ENCODE assay signal across 8 cellular contexts in the genomic region with DNA sequence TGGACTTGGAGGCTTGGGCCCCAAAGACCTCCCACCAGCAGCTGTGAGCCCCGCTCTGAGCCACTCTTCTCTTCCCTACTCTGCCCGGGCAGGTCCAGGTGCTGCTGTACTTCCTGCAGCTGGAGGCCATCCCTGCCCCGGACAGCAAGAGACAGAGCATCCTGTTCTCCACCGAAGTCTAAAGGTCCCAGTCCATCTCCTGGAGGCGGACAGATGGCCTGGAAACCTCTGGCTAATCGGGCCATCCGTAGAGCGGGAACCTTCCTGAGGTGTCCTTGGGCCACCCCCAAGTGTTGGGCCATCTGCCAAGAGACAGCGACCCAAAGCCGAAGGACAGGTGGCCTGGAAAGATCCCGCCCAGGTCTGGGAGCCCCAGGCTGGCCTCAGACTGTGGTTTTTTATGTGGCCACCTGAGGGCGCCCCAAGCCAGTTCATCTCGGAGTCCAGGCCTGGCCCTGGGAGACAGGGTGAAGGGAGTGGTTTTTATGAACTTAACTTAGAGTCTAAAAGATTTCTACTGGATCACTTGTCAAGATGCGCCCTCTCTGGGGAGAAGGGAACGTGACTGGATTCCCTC.
A peak's percentile ranks its signal among the peaks of the same experiment; 100 is the strongest.
DNase-seq lines count a peak whose midpoint lies in the region; ATAC-seq, FAIRE-seq and TF ChIP-seq lines count a peak whose summit lies in the region.

No MANE protein-coding gene starts in this region.

- H2BK12ac ChIP-seq in neuronal stem cell (ENCODE audit: low read length), result no peak overlapping the region

- H3K4me3 ChIP-seq in A673 (ENCODE audit: low read depth, low read length, poor library complexity, severe bottlenecking) (no peak overlapping the region), esophagus muscularis mucosa (no peak overlapping the region), neuronal stem cell (ENCODE audit: low read length in 2 of 2) (no peak overlapping the region), transverse colon (no peak overlapping the region)

- TF ChIP-seq EP300 in esophagus muscularis mucosa (IDR thresholded peaks at IDR 0.05) (no peak), transverse colon (IDR thresholded peaks at IDR 0.05; ENCODE audit: low read depth) (no peak)

- no peak overlapping the region for H2BK5ac ChIP-seq in neuronal stem cell (ENCODE audit: low read length)

- no peak overlapping the region for H3K9ac ChIP-seq in neuronal stem cell (ENCODE audit: low read depth, low read length, poor library complexity)

- H3K4me2 ChIP-seq in neuronal stem cell (ENCODE audit: insufficient read depth, low read length, poor library complexity, severe bottlenecking), result no peak overlapping the region

- H3K36me3 ChIP-seq in A673 (ENCODE audit: insufficient read depth, low read length, poor library complexity, severe bottlenecking) (no peaks in the 10 kb centered on the region), esophagus muscularis mucosa (peaks cover 6 to 40% (median 27%) of the 10 kb centered on the region in 4 donors), neuronal stem cell (replicated peaks in 1 of 2; ENCODE audit: control insufficient read depth in 2 of 2, insufficient read depth in 2 of 2, low read length in 2 of 2) (peaks cover 7 to 39% of the 10 kb centered on the region in 2 donors), transverse colon (peaks cover 0 to 7% (median 0%) of the 10 kb centered on the region in 4 donors)

- no peak overlapping the region for H4K8ac ChIP-seq in neuronal stem cell (ENCODE audit: low read depth, low read length)

- H3K14ac ChIP-seq in neuronal stem cell (ENCODE audit: low read length), result no peak overlapping the region

- no peak for ATAC-seq in HG03025 (IDR thresholded peaks at IDR 0.05; ENCODE audit: low FRiP score, unreplicated experiment)

- H2AFZ ChIP-seq in neuronal stem cell (ENCODE audit: low read length), result no peak overlapping the region

- CTCF ChIA-PET in A673 (lab: Charles Lee), result no interaction called here

- TF ChIP-seq POLR2A in GM12892 (IDR thresholded peaks at IDR 0.05; ENCODE audit: low read depth, low read length), result no peak
- TF ChIP-seq POLR2A in esophagus muscularis mucosa (IDR thresholded peaks at IDR 0.05; ENCODE audit: low read depth), result no peak
- no peak for TF ChIP-seq POLR2A in transverse colon (IDR thresholded peaks at IDR 0.05)

- H3K79me1 ChIP-seq in neuronal stem cell (ENCODE audit: low read depth, low read length), result no peaks in the 10 kb centered on the region

- POLR2A ChIA-PET in A673 (lab: Charles Lee; ENCODE audit: low non-redundant PET), result no interaction called here

- in situ Hi-C loops in transverse colon (cut with MboI; ENCODE audit: low pct_ligation_motif_present in 1 of 4, low pct_unique_long_range_greater_than_20kb in 1 of 4, low sequenced_read_pairs in 3 of 4), result loop anchor here in 1 of 4 donors (25.0 kb wide), 1 partner anchor 222 kb away; no protein-coding TSS in a partner anchor

- no peak overlapping the region for H2AK5ac ChIP-seq in neuronal stem cell (ENCODE audit: low read depth, low read length)

- no peak overlapping the region for H4K91ac ChIP-seq in neuronal stem cell (ENCODE audit: low read depth, low read length, poor library complexity)

- no peak overlapping the region for H3K4ac ChIP-seq in neuronal stem cell (ENCODE audit: low read length)

- no peaks in the 10 kb centered on the region for H3K9me3 ChIP-seq in A673 (ENCODE audit: low read depth, low read length, poor library complexity, severe bottlenecking)
- H3K9me3 ChIP-seq in esophagus muscularis mucosa, result no peaks in the 10 kb centered on the region
- no peaks in the 10 kb centered on the region for H3K9me3 ChIP-seq in neuronal stem cell (replicated peaks in 1 of 2; ENCODE audit: control insufficient read depth in 2 of 2, insufficient read depth in 1 of 2, low read depth in 1 of 2, low read length in 2 of 2)
- no peaks in the 10 kb centered on the region for H3K9me3 ChIP-seq in transverse colon

- WGBS in esophagus muscularis mucosa, result 42% methylated on average over 11 of the region's 15 CpGs
- no CpG with 5 or more reads among the region's 15 CpGs for WGBS in neuronal stem cell (ENCODE audit: extremely low coverage in 2 of 2, insufficient read length in 2 of 2, insufficient replicate concordance in 1 of 2), 2 donors
- 29% methylated on average over 15 of the region's 15 CpGs; no CpG with 5 or more reads in 1 of the 2 donors for WGBS in transverse colon (ENCODE audit: low coverage in 1 of 2), 2 donors

- intact Hi-C loops in A673 (cut with micrococcal nuclease; ENCODE audit: unreplicated experiment) (loop anchor here (5.0 to 10.0 kb wide), 2 partner anchors 72 to 219 kb away; no protein-coding TSS in a partner anchor), esophagus muscularis mucosa (cut with DNase I) (loop anchor here (1.0 to 10.0 kb wide), 2 partner anchors 71 to 209 kb away; no protein-coding TSS in a partner anchor), transverse colon (cut with DNase I; ENCODE audit: low total_unique reads) (no loop called here)

- H3K4me1 ChIP-seq in A673 (ENCODE audit: insufficient read depth, low read length, poor library complexity, severe bottlenecking) (no peaks in the 10 kb centered on the region), esophagus muscularis mucosa (peaks cover 0 to 5% (median 0%) of the 10 kb centered on the region in 4 donors), neuronal stem cell (ENCODE audit: control insufficient read depth in 2 of 2, insufficient read depth in 1 of 2, low read depth in 1 of 2, low read length in 2 of 2) (peaks cover 0 to 2% of the 10 kb centered on the region in 2 donors), transverse colon (no peaks in the 10 kb centered on the region)

- H3K27me3 ChIP-seq in A673 (replicated peaks; ENCODE audit: insufficient read depth, low read depth, low read length, poor library complexity), result no peaks in the 10 kb centered on the region
- no peaks in the 10 kb centered on the region for H3K27me3 ChIP-seq in esophagus muscularis mucosa
- H3K27me3 ChIP-seq in neuronal stem cell (ENCODE audit: control insufficient read depth in 3 of 3, insufficient read depth in 3 of 3, low read depth in 1 of 3, low read length in 3 of 3), result no peaks in the 10 kb centered on the region
- no peaks in the 10 kb centered on the region for H3K27me3 ChIP-seq in transverse colon

- no peak overlapping the region for H3K18ac ChIP-seq in neuronal stem cell (ENCODE audit: low read length)

- no peak overlapping the region for H3K23ac ChIP-seq in neuronal stem cell (ENCODE audit: low read depth, low read length, poor library complexity)

- no peak overlapping the region for H2BK15ac ChIP-seq in neuronal stem cell (ENCODE audit: low read length)

- TF ChIP-seq CTCF in A673 (conservative IDR thresholded peaks at IDR 0.05; ENCODE audit: low read depth, low read length) (peak; percentile 62), esophagus muscularis mucosa (IDR thresholded peaks at IDR 0.05) (peak; percentile 53 to 70 (median 69)), transverse colon (IDR thresholded peaks at IDR 0.05) (peak; percentile 56 to 78 (median 75))

- DNase-seq in A673 (ENCODE audit: low spot score), result peak; percentile 73
- DNase-seq in GM12892 (ENCODE audit: insufficient read length), result peak; percentile 57
- peak; percentile 2 for DNase-seq in NCI-H774 (lab: John Stamatoyannopoulos, UW)
- peak; percentile 43 for DNase-seq in activated T-cell treated with anti-CD3 and anti-CD28 coated beads for 1 hour (ENCODE audit: low read depth)
- DNase-seq in esophagus muscularis mucosa (ENCODE audit: extremely low spot score), result peak; percentile 90
- peak; percentile 29 for DNase-seq in neuronal stem cell (ENCODE audit: low spot score)
- DNase-seq in transverse colon, result peak; percentile 78

- no TSS peak for BruUV-seq in A673 (replicated peaks; lab: Mats Ljungman, UMichigan)

- H3K27ac ChIP-seq in A673 (ENCODE audit: low read depth, low read length, poor library complexity, severe bottlenecking), result no peak overlapping the region
- peak overlapping the region in 3 of 4 donors; percentile 4 to 40 (median 39) for H3K27ac ChIP-seq in esophagus muscularis mucosa (replicated peaks in 1 of 4)
- no peak overlapping the region for H3K27ac ChIP-seq in neuronal stem cell (replicated peaks; ENCODE audit: low read length)
- no peak overlapping the region for H3K27ac ChIP-seq in transverse colon

- no peak overlapping the region for H2BK120ac ChIP-seq in neuronal stem cell (ENCODE audit: low read depth, low read length)

- peak; percentile 53 for FAIRE-seq in GM12892 (lab: Jason Lieb, UNC)

Comparison
In these comparisons a context has a peak if more than half of its experiments do, and no peak if none do; other contexts are left out.
1. DNase-seq: peak in every context shown above with its lines; median percentile 90 in esophagus muscularis mucosa; 78 in transverse colon; 73 in A673; 57 in GM12892; 43 in activated T-cell treated with anti-CD3 and anti-CD28 coated beads for 1 hour; 29 in neuronal stem cell; 2 in NCI-H774.
2. H3K27ac ChIP-seq: peak in esophagus muscularis mucosa (3 of 4); none in A673 (single experiment), neuronal stem cell (single experiment) and transverse colon (0 of 4).
3. Peak in every context shown above with its lines, with median percentiles within 50 percentile points of each other: CTCF ChIP-seq.